ENCODE assay signal across 15 cellular contexts in the genomic region with DNA sequence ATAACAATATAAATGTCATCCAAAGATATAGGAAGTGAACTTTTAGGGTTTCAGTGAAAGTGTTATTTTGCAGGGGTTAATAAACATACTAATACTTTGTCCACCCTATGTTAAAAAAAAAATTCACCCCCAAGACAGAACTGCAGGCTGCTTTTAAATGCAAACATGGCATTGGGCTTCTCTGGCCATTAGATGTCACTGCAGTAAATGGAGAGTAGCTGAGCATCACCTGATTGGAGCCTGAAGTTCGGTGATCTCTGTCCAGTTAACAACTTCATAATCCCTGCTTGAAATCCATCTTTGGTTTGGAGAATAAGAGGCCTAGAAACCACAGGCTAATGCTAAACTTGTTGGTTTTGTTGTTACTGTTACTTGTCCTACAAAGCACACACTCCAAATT. TPM values are rescaled to one million over a fixed set of nuclear protein-coding genes. Genes with fewer than 3 reads are reported as not detected.
DNase-seq lines count a peak whose midpoint lies in the region; ATAC-seq, FAIRE-seq and TF ChIP-seq lines count a peak whose summit lies in the region.
"Had no signal": no experiment of that assay in that cellular context is flagged by ENCODE, and none has a peak within 500 bp of the region (broad histone marks: within the 10 kb centered on the region; RNA-seq: fewer than 3 reads in every experiment).

No MANE protein-coding gene starts in this region.

- POLR2A ChIA-PET in IMR-90 (lab: Charles Lee; ENCODE audit: unreplicated experiment): no interaction called here

- H4K8ac ChIP-seq in IMR-90 (ENCODE audit: low read depth in 2 of 2, low read length in 2 of 2) (no peak overlapping the region), mesendoderm (ENCODE audit: low read depth, low read length) (no peak overlapping the region)

- FAIRE-seq in astrocyte (lab: Jason Lieb, UNC): peak; percentile 80

- H3K4me2 ChIP-seq in IMR-90 (ENCODE audit: low read depth, low read length) (no peak overlapping the region), astrocyte (ENCODE audit: low read length) (no peak overlapping the region), mesendoderm (ENCODE audit: low read length) (no peak overlapping the region)

- H3K4ac ChIP-seq in IMR-90 (ENCODE audit: low read depth, low read length) (no peak overlapping the region), mesendoderm (ENCODE audit: low read depth, low read length) (no peak overlapping the region)

- TF ChIP-seq CTCF in IMR-90 (conservative IDR thresholded peaks at IDR 0.05; ENCODE audit: low read depth, low read length): peak; percentile 31
- TF ChIP-seq CTCF in astrocyte (IDR thresholded peaks at IDR 0.05; ENCODE audit: insufficient read depth, low read depth, low read length): no peak

- H3K4me3 Mint-ChIP-seq in astrocyte (ENCODE audit: unreplicated experiment) (no peak overlapping the region), immature natural killer cell (no peak overlapping the region)
- H3K4me3 Mint-ChIP-seq: IgD-negative memory B cell; naive thymus-derived CD8-positive, alpha-beta T cell had no signal

- H4K20me1 ChIP-seq in IMR-90 (ENCODE audit: insufficient read depth, low read length): no peaks in the 10 kb centered on the region
- no peaks in the 10 kb centered on the region for H4K20me1 ChIP-seq in astrocyte (ENCODE audit: insufficient read depth, low read length)

- H2BK15ac ChIP-seq in IMR-90 (ENCODE audit: low read depth, low read length) (no peak overlapping the region), mesendoderm (replicated peaks; ENCODE audit: low read depth) (no peak overlapping the region)

- WGBS in IMR-90 (ENCODE audit: extremely low coverage in 2 of 2, insufficient read length in 1 of 2), 2 experiments: no CpG with 5 or more reads among the region's 1 CpG
- no CpG with 5 or more reads among the region's 1 CpG for WGBS in mesendoderm (ENCODE audit: extremely low coverage, insufficient coverage, low lambda C conversion rate)

- H2AK9ac ChIP-seq in IMR-90 (replicated peaks; ENCODE audit: low read depth, low read length, poor library complexity): no peak overlapping the region

- DNase-seq in DMS153 (lab: John Stamatoyannopoulos, UW) (peak; percentile 6), DMS153 treated with DMSO at 0.1 percent for 48 hours (lab: John Stamatoyannopoulos, UW; ENCODE audit: unreplicated experiment) (no peak), IMR-90 (no peak), astrocyte (ENCODE audit: low read depth) (no peak), mesendoderm (peak; percentile 15), immature natural killer cell (no peak)
- no peak for DNase-seq in stimulated activated CD4-positive, alpha-beta T cell treated with anti-CD3 and anti-CD28 coated beads, Interleukin-12 subunit alpha, Interleukin-12 subunit beta, amount 100 ng/mL, for 4 hours
- no peak for DNase-seq in effector CD8-positive, alpha-beta T cell (lab: John Stamatoyannopoulos, UW)
- DNase-seq: aorta; SHP77; stimulated activated CD4-positive, alpha-beta T cell treated with anti-CD3 and anti-CD28 coated beads, Interleukin-2, amount 100 ng/mL, for 48 hours; transverse colon had no signal

- H3K9me3 ChIP-seq in IMR-90 (ENCODE audit: control insufficient read depth, insufficient read depth, low read length) (no peaks in the 10 kb centered on the region), astrocyte (ENCODE audit: insufficient read depth, low read depth, low read length) (no peaks in the 10 kb centered on the region)
- H3K9me3 ChIP-seq: gastroesophageal sphincter, transverse colon had no signal

- H3K27ac ChIP-seq in IMR-90 (ENCODE audit: insufficient read depth, low read length): no peak overlapping the region
- no peak overlapping the region for H3K27ac ChIP-seq in astrocyte (ENCODE audit: low read depth, low read length)
- no peak overlapping the region for H3K27ac ChIP-seq in mesendoderm (ENCODE audit: low read depth, low read length)
- H3K27ac ChIP-seq: gastroesophageal sphincter, transverse colon had no signal

- H3K27me3 Mint-ChIP-seq in astrocyte (ENCODE audit: low read depth, unreplicated experiment) (no peaks in the 10 kb centered on the region), immature natural killer cell (ENCODE audit: low read depth in 3 of 3) (peaks cover 2 to 3% (median 2%) of the 10 kb centered on the region in 3 donors)
- H3K27me3 Mint-ChIP-seq: IgD-negative memory B cell; naive thymus-derived CD8-positive, alpha-beta T cell had no signal

- H3K79me1 ChIP-seq in IMR-90 (ENCODE audit: low read depth in 1 of 2, low read length in 2 of 2): no peaks in the 10 kb centered on the region
- H3K79me1 ChIP-seq in mesendoderm (ENCODE audit: low read length): no peaks in the 10 kb centered on the region

- peaks cover 5% of the 10 kb centered on the region for H3K4me1 Mint-ChIP-seq in astrocyte (ENCODE audit: low read depth, unreplicated experiment)
- no peaks in the 10 kb centered on the region for H3K4me1 Mint-ChIP-seq in immature natural killer cell
- H3K4me1 Mint-ChIP-seq: IgD-negative memory B cell had no signal

- CTCF ChIA-PET in IMR-90 (lab: Yijun Ruan, JAX): no interaction called here

- H3K9me3 Mint-ChIP-seq in astrocyte (ENCODE audit: unreplicated experiment): no peaks in the 10 kb centered on the region
- no peaks in the 10 kb centered on the region for H3K9me3 Mint-ChIP-seq in immature natural killer cell
- H3K9me3 Mint-ChIP-seq: naive thymus-derived CD8-positive, alpha-beta T cell had no signal

- peak; percentile 29; the same call in 1 of the 2 replicates for TF ChIP-seq RAD21 in IMR-90 (IDR thresholded peaks at IDR 0.05; ENCODE audit: low read length)

- H3K4me3 ChIP-seq in IMR-90 (ENCODE audit: insufficient read depth, low read depth, low read length): no peak overlapping the region
- H3K4me3 ChIP-seq in astrocyte (ENCODE audit: insufficient read depth, low read depth, low read length): no peak overlapping the region
- H3K4me3 ChIP-seq in mesendoderm (ENCODE audit: low read length): no peak overlapping the region
- H3K4me3 ChIP-seq: gastroesophageal sphincter, transverse colon had no signal

- H3K9ac ChIP-seq in IMR-90 (ENCODE audit: low read depth, low read length) (no peak overlapping the region), astrocyte (ENCODE audit: low read length) (no peak overlapping the region), mesendoderm (ENCODE audit: low read length) (no peak overlapping the region)

- H3K56ac ChIP-seq in IMR-90 (ENCODE audit: extremely low read depth, insufficient read depth, low read length): no peak overlapping the region
- H3K56ac ChIP-seq in mesendoderm (ENCODE audit: low read length): no peak overlapping the region

- H4K5ac ChIP-seq in IMR-90 (ENCODE audit: low read depth, low read length) (no peak overlapping the region), mesendoderm (ENCODE audit: low read length) (no peak overlapping the region)

- H2BK20ac ChIP-seq in IMR-90 (ENCODE audit: low read depth, low read length): no peak overlapping the region

- H3K36me3 ChIP-seq in IMR-90 (ENCODE audit: control insufficient read depth, insufficient read depth, low read length) (peaks cover 2% of the 10 kb centered on the region; the same call in 1 of the 2 replicates), astrocyte (ENCODE audit: insufficient read depth, low read length) (no peaks in the 10 kb centered on the region), mesendoderm (ENCODE audit: control insufficient read depth, insufficient read depth, low read length) (no peaks in the 10 kb centered on the region)
- H3K36me3 ChIP-seq: transverse colon had no signal

- H2AK5ac ChIP-seq in IMR-90 (ENCODE audit: low read depth, low read length) (no peak overlapping the region), mesendoderm (ENCODE audit: low read length) (no peak overlapping the region)

- H3K9me1 ChIP-seq in IMR-90 (ENCODE audit: insufficient read depth, low read length): no peaks in the 10 kb centered on the region; the same call in 1 of the 2 replicates

- no peak overlapping the region for H3K14ac ChIP-seq in IMR-90 (replicated peaks; ENCODE audit: low read depth, low read length)

- dilution Hi-C loops in IMR-90 (cut with HindIII; ENCODE audit: low sequenced_read_pairs, unreplicated experiment): no loop called here

- H3K18ac ChIP-seq in IMR-90 (ENCODE audit: low read depth, low read length) (no peak overlapping the region), mesendoderm (ENCODE audit: low read length) (no peak overlapping the region)

- H2BK5ac ChIP-seq in IMR-90 (ENCODE audit: low read depth, low read length, poor library complexity, severe bottlenecking) (no peak overlapping the region), mesendoderm (ENCODE audit: low read length) (no peak overlapping the region)

- H3K4me1 ChIP-seq in IMR-90 (ENCODE audit: control insufficient read depth, insufficient read depth, low read length): 0 out of 2 replicates have a peak, but pooled peaks cover 3% of the 10 kb centered on the region
- no peaks in the 10 kb centered on the region for H3K4me1 ChIP-seq in astrocyte (ENCODE audit: insufficient read depth, low read length)
- H3K4me1 ChIP-seq in mesendoderm (ENCODE audit: control insufficient read depth, low read depth, low read length): no peaks in the 10 kb centered on the region
- H3K4me1 ChIP-seq: gastroesophageal sphincter, transverse colon had no signal

- no peak overlapping the region for H3K27ac Mint-ChIP-seq in astrocyte (ENCODE audit: unreplicated experiment)
- H3K27ac Mint-ChIP-seq in immature natural killer cell: no peak overlapping the region
- H3K27ac Mint-ChIP-seq: IgD-negative memory B cell had no signal

- H2AFZ ChIP-seq in IMR-90 (replicated peaks; ENCODE audit: low read length, poor library complexity) (no peak overlapping the region), astrocyte (ENCODE audit: low read depth, low read length) (no peak overlapping the region)

- no peak for TF ChIP-seq POLR2A in IMR-90 (IDR thresholded peaks at IDR 0.05; ENCODE audit: low read depth, low read length)

- H3K27me3 ChIP-seq in IMR-90 (ENCODE audit: control insufficient read depth, insufficient read depth, low read length) (no peaks in the 10 kb centered on the region), astrocyte (ENCODE audit: insufficient read depth, low read length) (no peaks in the 10 kb centered on the region), mesendoderm (ENCODE audit: insufficient read depth, low read length, poor library complexity) (no peaks in the 10 kb centered on the region)
- H3K27me3 ChIP-seq: gastroesophageal sphincter, transverse colon had no signal

- H3K36me3 Mint-ChIP-seq in astrocyte (ENCODE audit: low read depth, unreplicated experiment): peaks cover 2% of the 10 kb centered on the region
- H3K36me3 Mint-ChIP-seq in immature natural killer cell: peaks cover 0 to 5% (median 0%) of the 10 kb centered on the region in 3 donors
- H3K36me3 Mint-ChIP-seq: IgD-negative memory B cell had no signal

- no peak for ATAC-seq in IMR-90 (ENCODE audit: low read depth)
- ATAC-seq: gastroesophageal sphincter; naive thymus-derived CD8-positive, alpha-beta T cell had no signal

- no peak overlapping the region for H3K23ac ChIP-seq in IMR-90 (ENCODE audit: low read depth, low read length)
- H3K23ac ChIP-seq in mesendoderm (ENCODE audit: low read length): no peak overlapping the region

- H4K91ac ChIP-seq in IMR-90 (ENCODE audit: insufficient read depth, low read depth, low read length): no peak overlapping the region

- in situ Hi-C loops in IMR-90 (cut with MboI; ENCODE audit: low sequenced_read_pairs): no loop called here

- intact Hi-C loops in IMR-90 (cut with micrococcal nuclease): no loop called here

- BruUV-seq in IMR-90 (replicated peaks; lab: Mats Ljungman, UMichigan): no TSS peak

- H2BK120ac ChIP-seq in IMR-90 (ENCODE audit: low read depth, low read length): no peak overlapping the region
- no peak overlapping the region for H2BK120ac ChIP-seq in mesendoderm (ENCODE audit: low read depth, low read length)

- H3K79me2 ChIP-seq in astrocyte (ENCODE audit: insufficient read depth, low read length) (no peaks in the 10 kb centered on the region), mesendoderm (ENCODE audit: control insufficient read depth, insufficient read depth, low read length) (no peaks in the 10 kb centered on the region)

RNA-seq across cellular contexts. Expression of a gene that starts 18.7 kb away (rescaled TPM):
- 12.2 and 12.5 TPM in 2 replicates for total RNA-seq in IMR-90 (2012; rRNA removed)
- polyA plus RNA-seq in IMR-90 (2012; rRNA removed): 10.3 and 12.3 TPM in 2 replicates
- polyA plus RNA-seq in IMR-90 (2012; cell fraction: cytosol; rRNA removed): 8.3 and 8.5 TPM in 2 replicates
- 3.6 and 8.0 TPM in 2 replicates for polyA plus RNA-seq in IMR-90 (2012; cell fraction: nucleus; rRNA removed; ENCODE audit: low replicate concordance)
- 11.6 and 13.3 TPM in 2 replicates for total RNA-seq in astrocyte
- 4.5 TPM for polyA plus RNA-seq in mesendoderm (2013, experiment 1 of 2)
- polyA plus RNA-seq in mesendoderm (2013, experiment 2 of 2): 4.8 TPM
- polyA plus RNA-seq in immature natural killer cell: 10 to 100 TPM in 2 of 3 donors, 1 to 10 TPM in 1; 6.1 to 12.6 (median 10.7) TPM

RNA-seq across cellular contexts. Expression of a gene that starts 50.4 kb away (rescaled TPM):
- total RNA-seq in IMR-90 (2012; rRNA removed) (216 and 282 TPM in 2 replicates), astrocyte (171 and 176 TPM in 2 replicates)
- polyA plus RNA-seq in IMR-90 (2012; rRNA removed) (247 and 337 TPM in 2 replicates), immature natural killer cell (100 to 1,000 TPM; 277 to 490 (median 364) TPM)
- 176 and 222 TPM in 2 replicates for polyA plus RNA-seq in IMR-90 (2012; cell fraction: cytosol; rRNA removed)
- polyA plus RNA-seq in IMR-90 (2012; cell fraction: nucleus; rRNA removed; ENCODE audit: low replicate concordance): 114 and 168 TPM in 2 replicates
- 447 TPM for polyA plus RNA-seq in mesendoderm (2013, experiment 1 of 2)
- polyA plus RNA-seq in mesendoderm (2013, experiment 2 of 2): 442 TPM

Comparison
In these comparisons a context has a peak if more than half of its experiments do, and no peak if none do; other contexts are left out.
1. DNase-seq: peak in DMS153 (single experiment) and mesendoderm (single experiment); none in DMS153 treated with DMSO at 0.1 percent for 48 hours (single experiment), IMR-90 (single experiment), astrocyte (single experiment), immature natural killer cell (0 of 3), stimulated activated CD4-positive, alpha-beta T cell treated with anti-CD3 and anti-CD28 coated beads, Interleukin-12 subunit alpha, Interleukin-12 subunit beta, amount 100 ng/mL, for 4 hours (single experiment) and effector CD8-positive, alpha-beta T cell (single experiment).